ENCODE assay signal across 29 cellular contexts in the genomic region with DNA sequence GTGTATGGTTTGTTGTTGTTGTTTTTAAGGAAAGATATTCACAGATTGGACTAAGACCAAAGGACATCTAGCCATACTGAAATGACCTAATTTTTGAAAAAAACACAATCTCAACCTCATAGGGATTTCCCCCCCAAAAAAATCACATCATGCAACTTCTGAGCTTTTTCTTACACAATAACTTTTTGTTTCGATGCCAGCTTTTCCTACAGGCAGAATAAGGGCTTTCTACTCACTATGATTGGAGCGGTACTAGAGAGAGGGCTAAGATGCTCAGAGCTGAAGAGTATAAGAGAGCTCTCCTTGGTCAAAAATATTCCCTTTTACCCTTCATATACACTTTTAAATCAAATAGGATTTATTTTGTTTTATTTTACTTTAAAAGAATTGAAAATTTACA. TPM values are rescaled to one million over a fixed set of nuclear protein-coding genes. Genes with fewer than 3 reads are reported as not detected.
DNase-seq lines count a peak whose midpoint lies in the region; ATAC-seq and TF ChIP-seq lines count a peak whose summit lies in the region.
"Had no signal": no experiment of that assay in that cellular context is flagged by ENCODE, and none has a peak within 500 bp of the region (broad histone marks: within the 10 kb centered on the region; RNA-seq: fewer than 3 reads in every experiment).

No MANE protein-coding gene starts in this region.

- peaks cover 6% of the 10 kb centered on the region for H3K27me3 Mint-ChIP-seq in GM23338 (ENCODE audit: insufficient read depth, low read depth, poor library complexity)
- H3K27me3 Mint-ChIP-seq: activated naive CD4-positive, alpha-beta T cell treated with anti-CD3 and anti-CD28 coated beads, Interleukin-2, amount 50 U/mL, for 24 hours; CD4-positive, alpha-beta T cell had no signal

- H3K4me3 ChIP-seq in GM23338 = no peak overlapping the region
- no peak overlapping the region for H3K4me3 ChIP-seq in fibroblast of the aortic adventitia (ENCODE audit: low read depth, low read length)
- H3K4me3 ChIP-seq in sigmoid colon = no peak overlapping the region
- H3K4me3 ChIP-seq: esophagus muscularis mucosa, heart right ventricle, testis, uterus had no signal

- H3K9me3 ChIP-seq in sigmoid colon = no peaks in the 10 kb centered on the region
- H3K9me3 ChIP-seq: esophagus muscularis mucosa, heart right ventricle, testis, uterus had no signal

- no peak overlapping the region for H3K4me2 ChIP-seq in GM23338

- H3F3A ChIP-seq in GM23338 (replicated peaks; ENCODE audit: low read depth) = no peaks in the 10 kb centered on the region

- no peak overlapping the region for H2AFZ ChIP-seq in GM23338

- 75 to 85% methylated on average over 2 of the region's 2 CpGs for WGBS in sigmoid colon, 2 donors

- H3K27ac Mint-ChIP-seq in GM23338 = peak overlapping the region; percentile 24; the same call in 1 of the 2 replicates
- H3K27ac Mint-ChIP-seq: activated naive CD4-positive, alpha-beta T cell treated with anti-CD3 and anti-CD28 coated beads, Interleukin-2, amount 50 U/mL, for 24 hours; activated T-helper 1 cell treated with anti-CD3 and anti-CD28 coated beads, Interleukin-12 subunit alpha, Interleukin-12 subunit beta, Interleukin-2, Interleukin-4 antibody, amounts not matched to agents 30 ng/mL and 10 ng/mL and 1 ng/mL, durations not matched to agents 14 hours and 24 hours and 36 hours; CD4-positive, alpha-beta T cell; immature natural killer cell; stimulated activated effector memory CD8-positive, alpha-beta T cell treated with anti-CD3 and anti-CD28 coated beads, Interleukin-12 subunit alpha, Interleukin-12 subunit beta, amount 100 ng/mL, for 72 hours; T-helper 1 cell treated with Interleukin-12 subunit alpha and Interleukin-12 subunit beta and Interleukin-4 antibody, amounts not matched to agents 30 μg/mL and 1 μg/mL, for 36 hours had no signal

- H3K27ac ChIP-seq in GM23338 (ENCODE audit: low read depth) (no peak overlapping the region), VCaP (peak overlapping the region; percentile 98), sigmoid colon (no peak overlapping the region)
- H3K27ac ChIP-seq: esophagus muscularis mucosa, heart right ventricle, testis, uterus had no signal

- no peaks in the 10 kb centered on the region for H4K20me1 ChIP-seq in GM23338 (replicated peaks; ENCODE audit: insufficient read depth)

- intact Hi-C loops in sciatic nerve (cut with DNase I) (no loop called here), sigmoid colon (cut with DNase I) (loop anchor here (10.0 kb wide), 2 partner anchors 122 to 712 kb away; a partner anchor contains a TSS)

- no peaks in the 10 kb centered on the region for H3K9me2 ChIP-seq in GM23338 (ENCODE audit: insufficient read depth)

- H3K4me3 Mint-ChIP-seq in GM23338 = no peak overlapping the region
- H3K4me3 Mint-ChIP-seq: activated naive CD4-positive, alpha-beta T cell treated with anti-CD3 and anti-CD28 coated beads, Interleukin-2, amount 50 U/mL, for 24 hours; activated T-helper 1 cell treated with anti-CD3 and anti-CD28 coated beads, Interleukin-12 subunit alpha, Interleukin-12 subunit beta, Interleukin-2, Interleukin-4 antibody, amounts not matched to agents 30 ng/mL and 10 ng/mL and 1 ng/mL, durations not matched to agents 14 hours and 24 hours and 36 hours; CD4-positive, alpha-beta T cell; immature natural killer cell; stimulated activated effector memory CD8-positive, alpha-beta T cell treated with anti-CD3 and anti-CD28 coated beads, Interleukin-12 subunit alpha, Interleukin-12 subunit beta, amount 100 ng/mL, for 72 hours; T-helper 1 cell treated with Interleukin-12 subunit alpha and Interleukin-12 subunit beta and Interleukin-4 antibody, amounts not matched to agents 30 μg/mL and 1 μg/mL, for 36 hours had no signal

- no peaks in the 10 kb centered on the region; the same call in 2 of the 3 replicates for H3K36me3 Mint-ChIP-seq in GM23338 (ENCODE audit: low read depth)
- H3K36me3 Mint-ChIP-seq: activated naive CD4-positive, alpha-beta T cell treated with anti-CD3 and anti-CD28 coated beads, Interleukin-2, amount 50 U/mL, for 24 hours; immature natural killer cell; stimulated activated effector memory CD8-positive, alpha-beta T cell treated with anti-CD3 and anti-CD28 coated beads, Interleukin-12 subunit alpha, Interleukin-12 subunit beta, amount 100 ng/mL, for 72 hours had no signal

- DNase-seq in GM23338 (ENCODE audit: low spot score) = no peak
- peak; percentile 28 for DNase-seq in fibroblast of the aortic adventitia (ENCODE audit: low read depth)
- no peak for DNase-seq in sciatic nerve (ENCODE audit: low spot score)
- DNase-seq in G401 (ENCODE audit: low spot score) = no peak
- DNase-seq in hepatic stellate cell (ENCODE audit: low spot score) = no peak
- DNase-seq in ACHN = no peak
- DNase-seq in sigmoid colon = no peak
- DNase-seq: activated CD4-positive, alpha-beta T cell treated with anti-CD3 and anti-CD28 coated beads for 48 hours; CD4-positive, alpha-beta T cell; effector memory CD4-positive, alpha-beta T cell; heart right ventricle; immature natural killer cell; Kasumi-1; NCI-H1048; NCI-H2029; NCI-H226; PC-3; SIG-M5; stimulated activated CD4-positive, alpha-beta T cell treated with anti-CD3 and anti-CD28 coated beads, Interleukin-1b, Interleukin-23, amount 100 ng/mL, for 48 hours; testis; uterus had no signal

- TF ChIP-seq POLR2A in sigmoid colon (IDR thresholded peaks at IDR 0.05) = no peak

- ATAC-seq in GM23338 (no peak), sciatic nerve (peak; percentile 51)
- ATAC-seq: heart right ventricle; PC-3; stimulated activated effector memory CD8-positive, alpha-beta T cell treated with anti-CD3 and anti-CD28 coated beads, Interleukin-12 subunit alpha, Interleukin-12 subunit beta, amount 100 ng/mL, for 72 hours had no signal

- TF ChIP-seq CTCF in GM23338 (conservative IDR thresholded peaks at IDR 0.05; ENCODE audit: low read depth in 2 of 2) (no peak), VCaP (conservative IDR thresholded peaks at IDR 0.05) (no peak), fibroblast of the aortic adventitia (IDR thresholded peaks at IDR 0.05; ENCODE audit: insufficient read depth, low read length) (no peak), sigmoid colon (IDR thresholded peaks at IDR 0.05) (no peak)

- in situ Hi-C loops in G401 (cut with HindIII; ENCODE audit: low sequenced_read_pairs) = no loop called here
- in situ Hi-C loops in ACHN (cut with HindIII; ENCODE audit: low pct_ligation_motif_present, low pct_unique_long_range_greater_than_20kb, low sequenced_read_pairs) = no loop called here

- no peaks in the 10 kb centered on the region for H3K79me2 ChIP-seq in GM23338 (replicated peaks; ENCODE audit: insufficient read depth)

- no peaks in the 10 kb centered on the region for H3K36me3 ChIP-seq in GM23338 (ENCODE audit: insufficient read depth)
- H3K36me3 ChIP-seq in sigmoid colon = no peaks in the 10 kb centered on the region
- H3K36me3 ChIP-seq: esophagus muscularis mucosa, heart right ventricle, uterus had no signal

- H3K4me1 Mint-ChIP-seq in GM23338 = peaks cover 30% of the 10 kb centered on the region
- H3K4me1 Mint-ChIP-seq: stimulated activated effector memory CD8-positive, alpha-beta T cell treated with anti-CD3 and anti-CD28 coated beads, Interleukin-12 subunit alpha, Interleukin-12 subunit beta, amount 100 ng/mL, for 72 hours had no signal

- no peak for TF ChIP-seq EP300 in sigmoid colon (IDR thresholded peaks at IDR 0.05)

- H3K4me1 ChIP-seq in GM23338 (ENCODE audit: insufficient read depth) (peaks cover 29% of the 10 kb centered on the region), sigmoid colon (peaks cover 0 to 9% (median 5%) of the 10 kb centered on the region in 4 donors)
- H3K4me1 ChIP-seq: uterus had no signal

- no peaks in the 10 kb centered on the region for H3K9me3 Mint-ChIP-seq in GM23338
- H3K9me3 Mint-ChIP-seq: activated naive CD4-positive, alpha-beta T cell treated with anti-CD3 and anti-CD28 coated beads, Interleukin-2, amount 50 U/mL, for 24 hours; activated T-helper 1 cell treated with anti-CD3 and anti-CD28 coated beads, Interleukin-12 subunit alpha, Interleukin-12 subunit beta, Interleukin-2, Interleukin-4 antibody, amounts not matched to agents 30 ng/mL and 10 ng/mL and 1 ng/mL, durations not matched to agents 14 hours and 24 hours and 36 hours; CD4-positive, alpha-beta T cell; immature natural killer cell; stimulated activated effector memory CD8-positive, alpha-beta T cell treated with anti-CD3 and anti-CD28 coated beads, Interleukin-12 subunit alpha, Interleukin-12 subunit beta, amount 100 ng/mL, for 72 hours; T-helper 1 cell treated with Interleukin-12 subunit alpha and Interleukin-12 subunit beta and Interleukin-4 antibody, amounts not matched to agents 30 μg/mL and 1 μg/mL, for 36 hours had no signal

- no peaks in the 10 kb centered on the region for H3K27me3 ChIP-seq in GM23338 (ENCODE audit: insufficient read depth)
- H3K27me3 ChIP-seq in sigmoid colon = no peaks in the 10 kb centered on the region
- H3K27me3 ChIP-seq: esophagus muscularis mucosa, heart right ventricle, testis, uterus had no signal

TF ChIP-seq in GM23338, 12 proteins besides CTCF, POLR2A, EP300 and RAD21 (continues in another document):
- TF ChIP-seq JUNB (IDR thresholded peaks at IDR 0.05; ENCODE audit: unreplicated experiment) = no peak

RNA-seq across cellular contexts. Expression of a gene that starts 32.4 kb away (rescaled TPM):
- 0.19 and 1.0 TPM in 2 replicates for total RNA-seq in GM23338 (2014; rRNA removed; shearing (Covaris generic))
- polyA plus RNA-seq in GM23338 (2016; fragmentation: Nextera tagmentation; extraction: Ambion mirVana) (0.42 and 0.70 TPM in 2 replicates), sigmoid colon (10 to 100 TPM in 1 of 3 donors, 1 to 10 TPM in 2; 6.6 to 12.0 (median 7.9) TPM)
- total RNA-seq in fibroblast of the aortic adventitia (ENCODE audit: low replicate concordance) (not detected in 2 replicates), sciatic nerve (0.31 TPM), sigmoid colon (under 1 TPM in 3 of 4 donors, not detected in 1; 0.36 to 0.54 (median 0.49) TPM)
- total RNA-seq in G401 (2014; rRNA removed; shearing (Covaris generic)) = not detected in 2 replicates
- total RNA-seq: activated T-helper 1 cell treated with anti-CD3 and anti-CD28 coated beads, Interleukin-12 subunit alpha, Interleukin-12 subunit beta, Interleukin-2, Interleukin-4 antibody, amounts not matched to agents 30 ng/mL and 10 ng/mL and 1 ng/mL, durations not matched to agents 14 hours and 24 hours and 36 hours; chondrocyte; skeletal muscle tissue had no signal
